Comparison of ENCODE assay signal across 8 cellular contexts in genomic region chr16:27550582-27550920, GRCh38. TPM values are rescaled to one million over a fixed set of nuclear protein-coding genes. Genes with fewer than 3 reads are reported as not detected.
DNase-seq lines count a peak whose midpoint lies in the region; ATAC-seq and TF ChIP-seq lines count a peak whose summit lies in the region.

No MANE protein-coding gene starts in this region.

- peaks cover 2% of the 10 kb centered on the region for H3K36me3 Mint-ChIP-seq in activated T-cell treated with anti-CD3 and anti-CD28 coated beads, Interleukin-2, amount 50 U/mL, for 4 hours (ENCODE audit: insufficient read depth)

- H3K4me1 Mint-ChIP-seq in activated T-cell treated with anti-CD3 and anti-CD28 coated beads, Interleukin-2, amount 50 U/mL, for 4 hours (ENCODE audit: low read depth): peaks cover 37% of the 10 kb centered on the region

- ATAC-seq in activated T-cell treated with anti-CD3 and anti-CD28 coated beads, Interleukin-2, amount 50 U/mL, for 4 hours: no peak
- ATAC-seq in GM18511 (IDR thresholded peaks at IDR 0.05; ENCODE audit: unreplicated experiment): no peak

- intact Hi-C loops in ascending aorta (cut with DNase I): loop anchor here (1.0 kb wide), 1 partner anchor 28 kb away; no protein-coding TSS in a partner anchor
- intact Hi-C loops in lower leg skin (cut with DNase I; ENCODE audit: low total_unique reads): loop anchor here (2.0 kb wide), 1 partner anchor 68 kb away; no protein-coding TSS in a partner anchor

- H3K4me3 Mint-ChIP-seq in activated T-cell treated with anti-CD3 and anti-CD28 coated beads, Interleukin-2, amount 50 U/mL, for 4 hours: peak overlapping the region; percentile 99

- H3K27me3 ChIP-seq in ascending aorta: no peaks in the 10 kb centered on the region
- no peaks in the 10 kb centered on the region for H3K27me3 ChIP-seq in tibial nerve

- DNase-seq in activated T-cell treated with anti-CD3 and anti-CD28 coated beads, Interleukin-2, amount 50 U/mL, for 4 hours: no peak
- DNase-seq in activated T-cell treated with anti-CD3 and anti-CD28 coated beads, Interleukin-2, amount 50 U/mL, for 48 hours: no peak
- no peak for DNase-seq in ascending aorta (ENCODE audit: low spot score in 2 of 2)
- no peak for DNase-seq in lower leg skin (ENCODE audit: low spot score in 2 of 2)
- no peak for DNase-seq in tibial nerve (ENCODE audit: low spot score in 2 of 2)
- no peak for DNase-seq in DMS53 (lab: John Stamatoyannopoulos, UW)
- DNase-seq in DMS79 (lab: John Stamatoyannopoulos, UW): no peak

- H3K27me3 Mint-ChIP-seq in activated T-cell treated with anti-CD3 and anti-CD28 coated beads, Interleukin-2, amount 50 U/mL, for 4 hours (ENCODE audit: low read depth): no peaks in the 10 kb centered on the region

- no peak for TF ChIP-seq CTCF in ascending aorta (IDR thresholded peaks at IDR 0.05)
- no peak for TF ChIP-seq CTCF in lower leg skin (IDR thresholded peaks at IDR 0.05)
- no peak for TF ChIP-seq CTCF in tibial nerve (IDR thresholded peaks at IDR 0.05)

- H3K4me3 ChIP-seq in ascending aorta (peak overlapping the region; percentile 85 to 97), lower leg skin (ENCODE audit: low read depth, poor library complexity, severe bottlenecking) (peak overlapping the region; percentile 92), tibial nerve (peak overlapping the region; percentile 74 to 88 (median 86))

- peak overlapping the region; percentile 65 to 78 for H3K27ac ChIP-seq in ascending aorta
- peak overlapping the region in 3 of 4 donors; percentile 82 to 86 (median 84) for H3K27ac ChIP-seq in tibial nerve

- TF ChIP-seq POLR2A in lower leg skin (IDR thresholded peaks at IDR 0.05): no peak
- no peak for TF ChIP-seq POLR2A in tibial nerve (IDR thresholded peaks at IDR 0.05)

- H3K36me3 ChIP-seq in ascending aorta: no peaks in the 10 kb centered on the region
- H3K36me3 ChIP-seq in tibial nerve: peaks cover 0 to 6% (median 0%) of the 10 kb centered on the region in 3 donors

- 37 to 40% methylated on average over 4 of the region's 4 CpGs for WGBS in lower leg skin, 2 donors
- 38 to 43% methylated on average over 4 of the region's 4 CpGs for WGBS in tibial nerve, 2 donors

- TF ChIP-seq EP300 in tibial nerve (IDR thresholded peaks at IDR 0.05): no peak

- no peaks in the 10 kb centered on the region for H3K9me3 ChIP-seq in ascending aorta
- H3K9me3 ChIP-seq in tibial nerve: no peaks in the 10 kb centered on the region

- H3K9me3 Mint-ChIP-seq in activated T-cell treated with anti-CD3 and anti-CD28 coated beads, Interleukin-2, amount 50 U/mL, for 4 hours: no peaks in the 10 kb centered on the region

- H3K4me1 ChIP-seq in ascending aorta: peaks cover 0 to 21% of the 10 kb centered on the region in 2 donors
- peaks cover 0 to 40% (median 27%) of the 10 kb centered on the region in 4 donors for H3K4me1 ChIP-seq in tibial nerve

RNA-seq across cellular contexts. Expression of gene KATNIP, which starts 0.6 kb away (rescaled TPM):
- total RNA-seq in activated T-cell treated with anti-CD3 and anti-CD28 coated beads, Interleukin-2, amount 50 U/mL, for 4 hours: 10 to 100 TPM; 10.7 to 13.5 (median 11.7) TPM
- total RNA-seq in ascending aorta: 6.6 TPM
- total RNA-seq in lower leg skin: 10 to 100 TPM; 18.5 to 33.6 (median 25.1) TPM
- 10 to 100 TPM; 21.8 to 37.3 (median 26.7) TPM for total RNA-seq in tibial nerve

RNA-seq across cellular contexts. Expression of gene GTF3C1, which starts 0.8 kb away (rescaled TPM):
- total RNA-seq in activated T-cell treated with anti-CD3 and anti-CD28 coated beads, Interleukin-2, amount 50 U/mL, for 4 hours: 10 to 100 TPM; 56.6 to 68.1 (median 58.9) TPM
- 40.6 TPM for total RNA-seq in ascending aorta
- 100 to 1,000 TPM; 118 to 257 (median 156) TPM for total RNA-seq in lower leg skin
- total RNA-seq in tibial nerve: 10 to 100 TPM; 66.7 to 92.4 (median 69.9) TPM
